Comparison of ENCODE assay signal across 8 cellular contexts in the genomic region with DNA sequence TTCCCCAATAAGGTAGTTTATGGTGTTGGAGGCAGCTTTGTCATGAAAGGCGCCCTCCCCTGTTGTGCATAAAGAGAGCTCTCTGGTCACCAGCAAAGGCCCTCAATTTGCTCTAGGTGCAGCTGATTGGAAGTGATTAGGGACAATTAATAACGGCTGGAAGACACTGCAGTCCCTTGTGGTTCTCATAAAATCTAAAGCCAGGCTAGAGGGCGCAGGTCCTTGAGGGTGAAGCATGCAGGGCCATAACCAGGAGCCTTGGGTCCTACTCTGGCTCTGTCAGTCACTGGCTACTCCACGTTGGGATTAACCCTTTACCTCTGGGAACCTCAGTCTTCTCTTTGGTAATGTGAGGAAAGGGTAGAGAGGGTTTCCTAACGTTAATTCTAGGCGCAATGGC. TPM values are rescaled to one million over a fixed set of nuclear protein-coding genes. Genes with fewer than 3 reads are reported as not detected.
DNase-seq lines count a peak whose midpoint lies in the region; ATAC-seq lines count a peak whose summit lies in the region.

No MANE protein-coding gene starts in this region.

- no peak overlapping the region for H2AFZ ChIP-seq in neuron (ENCODE audit: low read depth, low read length)

- H3K4me1 ChIP-seq in SJSA1 (replicated peaks) (peaks cover 16% of the 10 kb centered on the region), neuron (ENCODE audit: insufficient read depth, low read length) (peaks cover 36% of the 10 kb centered on the region)

- H3K36me3 ChIP-seq in SJSA1: peaks cover 5% of the 10 kb centered on the region; the same call in 1 of the 2 replicates
- H3K36me3 ChIP-seq in neuron (ENCODE audit: insufficient read depth, low read length): no peaks in the 10 kb centered on the region

- H3K9me3 ChIP-seq in SJSA1 (replicated peaks) (no peaks in the 10 kb centered on the region), neuron (ENCODE audit: low read length) (no peaks in the 10 kb centered on the region)

- DNase-seq in NCI-H82 (lab: John Stamatoyannopoulos, UW) (peak; percentile 42), NCI-H82 treated with DMSO at 0.1 percent for 48 hours (lab: John Stamatoyannopoulos, UW; ENCODE audit: unreplicated experiment) (no peak), SJSA1 (ENCODE audit: low read depth in 1 of 2, low spot score in 2 of 2) (no peak), epithelial cell of prostate (ENCODE audit: low read depth, low spot score) (no peak), AG20443 (ENCODE audit: low spot score) (no peak)

- H3K4me3 ChIP-seq in SJSA1 (peak overlapping the region; percentile 75), neuron (ENCODE audit: low read length) (peak overlapping the region; percentile 97)

- H3K27ac ChIP-seq in SJSA1 (no peak overlapping the region), epithelial cell of prostate (peak overlapping the region; percentile 84)

- ATAC-seq in HG03103 (IDR thresholded peaks at IDR 0.05; ENCODE audit: low read depth, unreplicated experiment) (peak; percentile 5), GM18861 (IDR thresholded peaks at IDR 0.05; ENCODE audit: unreplicated experiment) (no peak)

- H3K27me3 ChIP-seq in SJSA1 (replicated peaks) (peaks cover 7% of the 10 kb centered on the region; the same call in 1 of the 2 replicates), neuron (ENCODE audit: insufficient read depth, low read length) (no peaks in the 10 kb centered on the region)

RNA-seq across cellular contexts. Expression of a gene that starts 1.9 kb away (rescaled TPM):
- 9.5 and 13.7 TPM in 2 replicates for total RNA-seq in SJSA1 (2014; rRNA removed; shearing (Covaris generic))
